2 cellular contexts compared by ENCODE assay signal in the genomic region with DNA sequence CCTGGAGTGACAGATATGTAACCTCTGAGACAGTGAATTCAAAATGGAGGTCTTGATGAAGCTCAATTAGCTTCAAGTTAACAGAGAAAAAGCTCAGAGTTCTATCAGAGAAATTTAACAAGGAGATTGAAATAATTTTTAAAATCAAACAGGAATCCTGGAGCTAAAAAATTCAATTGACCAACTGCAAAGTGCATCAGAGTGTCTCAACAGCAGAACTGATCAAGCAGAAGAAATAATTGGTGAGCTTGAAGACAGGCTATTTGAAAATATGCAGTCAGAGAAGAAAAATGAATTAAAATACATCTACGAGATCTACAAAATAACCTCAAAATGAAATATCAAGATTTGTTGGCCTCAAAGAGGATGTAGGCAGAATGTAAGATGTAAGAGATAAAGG.
TF ChIP-seq lines count a peak whose summit lies in the region.

No MANE protein-coding gene starts in this region.

TF ChIP-seq in HepG2, 621 proteins besides CTCF, POLR2A, EP300 and RAD21:
- TF ChIP-seq TAF1 (CRISPR knock-in tag; IDR thresholded peaks at IDR 0.05) (no peak), ZNF160 (CRISPR knock-in tag; IDR thresholded peaks at IDR 0.05) (peak; percentile 99)

TF ChIP-seq in HEK293, 187 proteins besides CTCF, POLR2A, EP300 and RAD21:
- TF ChIP-seq SETDB1 (IDR thresholded peaks at IDR 0.05; ENCODE audit: insufficient read length, low read length) = peak; percentile 80
- TF ChIP-seq ZNF843 (tag by site-specific recombination; IDR thresholded peaks at IDR 0.05) = no peak
